ENCODE assay signal across 10 cellular contexts in genomic region chr6:28384143-28384533, GRCh38. TPM values are rescaled to one million over a fixed set of nuclear protein-coding genes. Genes with fewer than 3 reads are reported as not detected.
DNase-seq lines count a peak whose midpoint lies in the region; ATAC-seq and TF ChIP-seq lines count a peak whose summit lies in the region.
"Had no signal": no experiment of that assay in that cellular context is flagged by ENCODE, and none has a peak within 500 bp of the region (broad histone marks: within the 10 kb centered on the region; RNA-seq: fewer than 3 reads in every experiment).

No MANE protein-coding gene starts in this region.

- peaks cover 63% of the 10 kb centered on the region for H3K36me3 ChIP-seq in HUES48 (ENCODE audit: control insufficient read depth, insufficient read depth, low read length)
- peaks cover 8% of the 10 kb centered on the region for H3K36me3 ChIP-seq in breast epithelium
- peaks cover 29% of the 10 kb centered on the region for H3K36me3 ChIP-seq in smooth muscle cell (ENCODE audit: low read depth)
- peaks cover 0 to 29% of the 10 kb centered on the region in 2 donors for H3K36me3 ChIP-seq in left lung

- no peak overlapping the region for H3K9ac ChIP-seq in HUES48 (ENCODE audit: low read depth, low read length)
- peak overlapping the region; percentile 49 for H3K9ac ChIP-seq in smooth muscle cell (ENCODE audit: low read depth)

- peaks cover 10% of the 10 kb centered on the region for H3F3A ChIP-seq in smooth muscle cell (ENCODE audit: low read depth)

- TF ChIP-seq CTCF in breast epithelium (IDR thresholded peaks at IDR 0.05) (no peak), smooth muscle cell (IDR thresholded peaks at IDR 0.05; ENCODE audit: borderline replicate concordance, insufficient read depth, poor library complexity, severe bottlenecking) (no peak), left lung (IDR thresholded peaks at IDR 0.05) (no peak)

- no peak for DNase-seq in breast epithelium (ENCODE audit: low spot score in 2 of 2)
- DNase-seq in smooth muscle cell (lab: John Stamatoyannopoulos, UW; ENCODE audit: unreplicated experiment), result no peak
- DNase-seq in HK-2 (ENCODE audit: unreplicated experiment), result no peak
- DNase-seq in left lung, result no peak
- no peak for DNase-seq in putamen (ENCODE audit: low spot score)
- DNase-seq: activated CD8-positive, alpha-beta memory T cell treated with anti-CD3 and anti-CD28 coated beads, Interleukin-2, amount 10 ng/mL, durations not matched to agents 7 days and 5 days; right cardiac atrium; stimulated activated CD4-positive, alpha-beta T cell treated with anti-CD3 and anti-CD28 coated beads, Interleukin-4, amount 100 ng/mL, for 4 hours had no signal

- intact Hi-C loops in breast epithelium (cut with DNase I; ENCODE audit: low total_unique reads), result no loop called here
- intact Hi-C loops in left lung (cut with DNase I), result no loop called here

- H3K27me3 ChIP-seq in HUES48 (ENCODE audit: control insufficient read depth, insufficient read depth, low read length), result no peaks in the 10 kb centered on the region
- H3K27me3 ChIP-seq in breast epithelium, result no peaks in the 10 kb centered on the region
- H3K27me3 ChIP-seq in smooth muscle cell (ENCODE audit: low read depth), result no peaks in the 10 kb centered on the region
- no peaks in the 10 kb centered on the region for H3K27me3 ChIP-seq in left lung
- H3K27me3 ChIP-seq: BLaER1 treated with 17β-estradiol and CSF1 and Interleukin-3, amounts not matched to agents 10 nM and 100 nM had no signal

- H3K4me2 ChIP-seq in smooth muscle cell, result no peak overlapping the region

- TF ChIP-seq POLR2A in breast epithelium (IDR thresholded peaks at IDR 0.05), result no peak

- no peak overlapping the region for H2AFZ ChIP-seq in smooth muscle cell (ENCODE audit: low read depth)

- H3K9me3 ChIP-seq in HUES48 (ENCODE audit: control insufficient read depth, insufficient read depth, low read length), result no peaks in the 10 kb centered on the region
- H3K9me3 ChIP-seq in breast epithelium, result no peaks in the 10 kb centered on the region
- H3K9me3 ChIP-seq in smooth muscle cell (replicated peaks; ENCODE audit: low read depth), result peaks cover 5% of the 10 kb centered on the region
- H3K9me3 ChIP-seq in left lung, result no peaks in the 10 kb centered on the region

- peaks cover 19% of the 10 kb centered on the region for H3K79me2 ChIP-seq in smooth muscle cell (ENCODE audit: low read depth)

- peak overlapping the region; percentile 60 for H3K4me3 ChIP-seq in HUES48 (ENCODE audit: low read depth, low read length)
- H3K4me3 ChIP-seq in breast epithelium, result no peak overlapping the region
- H3K4me3 ChIP-seq in smooth muscle cell, result no peak overlapping the region
- H3K4me3 ChIP-seq in left lung, result no peak overlapping the region

- H4K20me1 ChIP-seq in smooth muscle cell (ENCODE audit: low read depth), result no peaks in the 10 kb centered on the region
- H4K20me1 ChIP-seq: BLaER1 treated with 17β-estradiol and CSF1 and Interleukin-3, amounts not matched to agents 10 nM and 100 nM had no signal

- ATAC-seq in left lung, result no peak
- ATAC-seq: activated CD8-positive, alpha-beta memory T cell treated with anti-CD3 and anti-CD28 coated beads, Interleukin-2, amount 10 ng/mL, durations not matched to agents 7 days and 5 days had no signal

- H3K4me1 ChIP-seq in HUES48 (ENCODE audit: control insufficient read depth, insufficient read depth, low read length) (peaks cover 5% of the 10 kb centered on the region; the same call in 1 of the 2 replicates), breast epithelium (no peaks in the 10 kb centered on the region), smooth muscle cell (ENCODE audit: low read depth) (peaks cover 6% of the 10 kb centered on the region), left lung (peaks cover 0 to 14% of the 10 kb centered on the region in 2 donors)

- H3K27ac ChIP-seq in HUES48 (ENCODE audit: low read depth, low read length), result peak overlapping the region; percentile 82
- H3K27ac ChIP-seq in breast epithelium, result peak overlapping the region; percentile 80 to 84
- H3K27ac ChIP-seq in smooth muscle cell (ENCODE audit: low read depth), result peak overlapping the region; percentile 60
- no peak overlapping the region for H3K27ac ChIP-seq in left lung

- 75% methylated on average over 2 of the region's 2 CpGs for WGBS in smooth muscle cell (ENCODE audit: low lambda C conversion rate)

RNA-seq across cellular contexts. Expression of gene ZSCAN12, which starts 15.4 kb away (rescaled TPM):
- total RNA-seq in breast epithelium, result 10 to 100 TPM in 1 of 3 donors, 1 to 10 TPM in 2; 4.2 to 11.6 (median 7.5) TPM
- 6.6 and 6.8 TPM in 2 replicates for total RNA-seq in smooth muscle cell
- polyA plus RNA-seq in smooth muscle cell, result 1.3 and 3.2 TPM in 2 replicates
- 1 to 10 TPM; 5.2 to 6.0 TPM for total RNA-seq in left lung

RNA-seq across cellular contexts. Expression of gene ZKSCAN3, which starts 34.4 kb away (rescaled TPM):
- 1 to 10 TPM; 3.4 to 6.4 (median 3.6) TPM for total RNA-seq in breast epithelium
- 5.2 and 7.9 TPM in 2 replicates for total RNA-seq in smooth muscle cell
- polyA plus RNA-seq in smooth muscle cell, result 1.7 and 3.6 TPM in 2 replicates
- 1 to 10 TPM; 7.0 to 7.7 TPM for total RNA-seq in left lung

RNA-seq across cellular contexts. Expression of gene ZSCAN31, which starts 48.2 kb away (rescaled TPM):
- total RNA-seq in breast epithelium (10 to 100 TPM in 2 of 3 donors, 1 to 10 TPM in 1; 4.6 to 19.3 (median 17.4) TPM), smooth muscle cell (1.5 and 1.9 TPM in 2 replicates), left lung (10 to 100 TPM in 1 of 2 donors, 1 to 10 TPM in 1; 7.1 to 30.8 TPM)
- polyA plus RNA-seq in smooth muscle cell, result 1.1 and 6.2 TPM in 2 replicates

RNA-seq across cellular contexts. Expression of gene ZSCAN23, which starts 59.2 kb away (rescaled TPM):
- total RNA-seq in breast epithelium, result 1 to 10 TPM; 1.1 to 6.0 (median 5.6) TPM
- 1.6 and 2.7 TPM in 2 replicates for total RNA-seq in smooth muscle cell
- 0.60 and 0.94 TPM in 2 replicates for polyA plus RNA-seq in smooth muscle cell
- total RNA-seq in left lung, result 1 to 10 TPM; 1.2 to 5.2 TPM

Comparison
In these comparisons a context has a peak if more than half of its experiments do, and no peak if none do; other contexts are left out.
1. H3K27ac ChIP-seq: peak in HUES48 (single experiment), breast epithelium (2 of 2) and smooth muscle cell (single experiment); none in left lung (0 of 2).